In genomic region chr11:119701591-119702260, GRCh38 we compare ENCODE assay signal across 17 cellular contexts. TPM values are rescaled to one million over a fixed set of nuclear protein-coding genes. Genes with fewer than 3 reads are reported as not detected.
DNase-seq lines count a peak whose midpoint lies in the region; ATAC-seq and TF ChIP-seq lines count a peak whose summit lies in the region.
"Had no signal": no experiment of that assay in that cellular context is flagged by ENCODE, and none has a peak within 500 bp of the region (broad histone marks: within the 10 kb centered on the region; RNA-seq: fewer than 3 reads in every experiment).

No MANE protein-coding gene starts in this region.

- CTCF ChIA-PET in RWPE1 (lab: Yijun Ruan, JAX): interaction anchor here (0.7 to 1.4 kb wide), 4 partner anchors 20 to 28 kb away, joined by 3 to 8 read pairs (median 4); partner anchors contain the start of gene NECTIN1

- no peaks in the 10 kb centered on the region for H3K4me1 Mint-ChIP-seq in endothelial cell (ENCODE audit: unreplicated experiment)

- DNase-seq in ELR (ENCODE audit: low read depth): peak; percentile 18
- DNase-seq in RWPE1 (ENCODE audit: low spot score): no peak
- DNase-seq in retina: peak; percentile 91
- no peak for DNase-seq in NCI-H146 (lab: John Stamatoyannopoulos, UW)
- no peak for DNase-seq in dedifferentiated amniotic fluid mesenchymal stem cell (ENCODE audit: extremely low spot score)
- no peak for DNase-seq in endothelial cell (ENCODE audit: low spot score)
- no peak for DNase-seq in LoVo (ENCODE audit: low spot score)
- DNase-seq: activated CD8-positive, alpha-beta T cell treated with anti-CD3 and anti-CD28 coated beads, Interleukin-2, amount 10 ng/mL, durations not matched to agents 7 days and 5 days; activated effector memory CD4-positive, alpha-beta T cell treated with Interleukin-2 at 50 U/mL for 16 hours; colonic mucosa; GOT3; left ventricle myocardium superior; MM.1S; natural killer cell; NCI-H2171; tibial artery had no signal

- no peaks in the 10 kb centered on the region for H3K9me3 Mint-ChIP-seq in endothelial cell (ENCODE audit: unreplicated experiment)
- H3K9me3 Mint-ChIP-seq: natural killer cell had no signal

- H3K27ac Mint-ChIP-seq in endothelial cell (ENCODE audit: unreplicated experiment): no peak overlapping the region
- H3K27ac Mint-ChIP-seq: activated CD8-positive, alpha-beta T cell treated with anti-CD3 and anti-CD28 coated beads, Interleukin-2, amount 10 ng/mL, durations not matched to agents 7 days and 5 days; natural killer cell had no signal

- H3K27me3 Mint-ChIP-seq in endothelial cell (ENCODE audit: unreplicated experiment): peaks cover 2% of the 10 kb centered on the region

- H3K4me3 Mint-ChIP-seq in endothelial cell (ENCODE audit: unreplicated experiment): no peak overlapping the region
- H3K4me3 Mint-ChIP-seq: activated CD8-positive, alpha-beta T cell treated with anti-CD3 and anti-CD28 coated beads, Interleukin-2, amount 10 ng/mL, durations not matched to agents 7 days and 5 days; natural killer cell had no signal

- POLR2A ChIA-PET in RWPE1 (lab: Yijun Ruan, JAX; ENCODE audit: low non-redundant PET): interaction anchor here (0.6 kb wide), 1 partner anchor 37 kb away, joined by 3 read pairs; no protein-coding TSS in a partner anchor

- TF ChIP-seq CTCF in RWPE1 (conservative IDR thresholded peaks at IDR 0.05; ENCODE audit: low read depth) (no peak), endothelial cell (IDR thresholded peaks at IDR 0.05; ENCODE audit: unreplicated experiment) (no peak)

- H3K36me3 Mint-ChIP-seq in endothelial cell (ENCODE audit: low read depth, unreplicated experiment): peaks cover 3% of the 10 kb centered on the region

- ATAC-seq in esophagus mucosa: peak; percentile 56
- ATAC-seq: activated CD8-positive, alpha-beta T cell treated with anti-CD3 and anti-CD28 coated beads, Interleukin-2, amount 10 ng/mL, durations not matched to agents 7 days and 5 days; left ventricle myocardium superior had no signal

- H3K27ac ChIP-seq in RWPE1: peak overlapping the region; percentile 100
- H3K27ac ChIP-seq: colonic mucosa, tibial artery had no signal

RNA-seq across cellular contexts. Expression of gene NECTIN1, which starts 27.3 kb away (rescaled TPM):
- total RNA-seq in esophagus mucosa (299 TPM), endothelial cell (ENCODE audit: unreplicated experiment) (17.9 TPM)

Comparison
In these comparisons a context has a peak if more than half of its experiments do, and no peak if none do; other contexts are left out.
1. DNase-seq: peak in ELR (single experiment) and retina (single experiment); none in RWPE1 (single experiment), NCI-H146 (single experiment), dedifferentiated amniotic fluid mesenchymal stem cell (single experiment), endothelial cell (single experiment) and LoVo (single experiment).
2. RNA of gene NECTIN1, which starts 27.3 kb away (total RNA-seq): 299 TPM in esophagus mucosa (single experiment); 17.9 TPM in endothelial cell (single experiment); every median in the first group is over 10 times any median in the second.